ENCODE assay signal across 9 cellular contexts in genomic region chr7:19754521-19755116, GRCh38. TPM values are rescaled to one million over a fixed set of nuclear protein-coding genes. Genes with fewer than 3 reads are reported as not detected.
DNase-seq lines count a peak whose midpoint lies in the region; ATAC-seq and TF ChIP-seq lines count a peak whose summit lies in the region.
"Had no signal": no experiment of that assay in that cellular context is flagged by ENCODE, and none has a peak within 500 bp of the region (broad histone marks: within the 10 kb centered on the region; RNA-seq: fewer than 3 reads in every experiment).

No MANE protein-coding gene starts in this region.

- H3K27ac ChIP-seq in parathyroid adenoma = no peak overlapping the region
- H3K27ac ChIP-seq: SJSA1 had no signal

- TF ChIP-seq CTCF in parathyroid adenoma (IDR thresholded peaks at IDR 0.05) = peak; percentile 35

- peak; percentile 23 for DNase-seq in DMS114 treated with DMSO at 0.1 percent for 48 hours (lab: John Stamatoyannopoulos, UW; ENCODE audit: unreplicated experiment)
- peak; percentile 43 for DNase-seq in NT2/D1 (ENCODE audit: low read depth, low spot score)
- DNase-seq in dermis microvascular lymphatic vessel endothelial cell (ENCODE audit: low read depth in 2 of 2) = peak; percentile 10 to 39
- DNase-seq in hippocampal formation (lab: John Stamatoyannopoulos, UW) = no peak
- DNase-seq in effector CD8-positive, alpha-beta T cell (lab: John Stamatoyannopoulos, UW) = no peak
- DNase-seq in left cardiac atrium = no peak

- H3K4me1 ChIP-seq in NT2/D1 (ENCODE audit: insufficient read depth, insufficient read length) (no peaks in the 10 kb centered on the region), parathyroid adenoma (no peaks in the 10 kb centered on the region)
- H3K4me1 ChIP-seq: SJSA1 had no signal

- H3K4me3 ChIP-seq in NT2/D1 (ENCODE audit: insufficient read length, low read depth) = no peak overlapping the region
- no peak overlapping the region for H3K4me3 ChIP-seq in parathyroid adenoma (ENCODE audit: low read depth, low read length)
- H3K4me3 ChIP-seq: SJSA1 had no signal

- no peaks in the 10 kb centered on the region for H3K79me2 ChIP-seq in parathyroid adenoma

- H3K27me3 ChIP-seq in NT2/D1 (ENCODE audit: insufficient read depth, insufficient read length) (no peaks in the 10 kb centered on the region), parathyroid adenoma (ENCODE audit: control insufficient read depth, insufficient read depth, low read length) (no peaks in the 10 kb centered on the region)

- no peak overlapping the region for H2AFZ ChIP-seq in parathyroid adenoma

- no peaks in the 10 kb centered on the region for H3K9me3 ChIP-seq in NT2/D1 (ENCODE audit: insufficient read depth, low read length)
- no peaks in the 10 kb centered on the region for H3K9me3 ChIP-seq in parathyroid adenoma (ENCODE audit: control insufficient read depth, low read length)
- H3K9me3 ChIP-seq: SJSA1 had no signal

- no peak overlapping the region for H3K4me2 ChIP-seq in parathyroid adenoma (ENCODE audit: low read length)

- H3K36me3 ChIP-seq in NT2/D1 (ENCODE audit: insufficient read depth, insufficient read length, low read length) = no peaks in the 10 kb centered on the region
- no peaks in the 10 kb centered on the region for H3K36me3 ChIP-seq in parathyroid adenoma (ENCODE audit: control insufficient read depth, insufficient read depth, low read length)
- H3K36me3 ChIP-seq: SJSA1 had no signal

- peak; percentile 43 for ATAC-seq in HG03520 (IDR thresholded peaks at IDR 0.05; ENCODE audit: unreplicated experiment)
- ATAC-seq in left cardiac atrium = no peak

- H3K9ac ChIP-seq in NT2/D1 (ENCODE audit: insufficient read length, low read depth) (no peak overlapping the region), parathyroid adenoma (no peak overlapping the region)

- intact Hi-C loops in left cardiac atrium (cut with DNase I) = no loop called here

RNA-seq across cellular contexts. Expression of gene TMEM196, which starts 18.8 kb away (rescaled TPM):
- total RNA-seq in dermis microvascular lymphatic vessel endothelial cell (not detected in 2 replicates), left cardiac atrium (not detected)
- total RNA-seq: SJSA1 had no signal

RNA-seq across cellular contexts. Expression of gene POLR1F, which starts 45.8 kb away (rescaled TPM):
- total RNA-seq in dermis microvascular lymphatic vessel endothelial cell = 16.3 and 20.2 TPM in 2 replicates
- total RNA-seq in left cardiac atrium = 10 to 100 TPM in 1 of 2 donors, 1 to 10 TPM in 1; 8.3 to 11.5 TPM

Comparison
In these comparisons a context has a peak if more than half of its experiments do, and no peak if none do; other contexts are left out.
1. DNase-seq: peak in DMS114 treated with DMSO at 0.1 percent for 48 hours (single experiment), NT2/D1 (single experiment) and dermis microvascular lymphatic vessel endothelial cell (2 of 2); none in hippocampal formation (0 of 2), effector CD8-positive, alpha-beta T cell (single experiment) and left cardiac atrium (single experiment).